Comparison of ENCODE assay signal across 22 cellular contexts in the genomic region with DNA sequence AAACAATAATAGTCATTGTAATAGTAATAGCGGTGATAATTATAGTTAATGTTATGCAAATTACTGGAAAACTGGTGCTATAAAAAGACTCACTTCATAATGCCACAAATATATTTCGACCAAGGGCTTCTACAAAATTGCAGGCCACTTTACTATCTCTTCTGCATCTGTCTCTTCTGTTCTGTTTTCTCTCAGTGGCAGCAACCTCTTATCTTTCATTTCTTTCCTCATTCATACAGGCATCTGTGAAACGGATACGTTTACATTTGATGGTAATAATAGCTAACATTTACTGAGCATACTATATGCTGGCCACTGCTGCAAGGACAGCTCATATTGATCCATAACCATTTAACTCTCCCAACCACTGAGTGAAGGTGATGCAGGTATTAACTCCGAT.
"Had no signal": no experiment of that assay in that cellular context is flagged by ENCODE, and none has a peak within 500 bp of the region (broad histone marks: within the 10 kb centered on the region; RNA-seq: fewer than 3 reads in every experiment).

No MANE protein-coding gene starts in this region.

- DNase-seq: islet precursor cell; left ventricle myocardium inferior; mesendoderm; naive B cell; natural killer cell; nucleus accumbens; pancreas; posterior cingulate gyrus; right cardiac atrium; stimulated activated CD4-positive, alpha-beta T cell treated with anti-CD3 and anti-CD28 coated beads, Interleukin-12 subunit alpha, Interleukin-12 subunit beta, amount 100 ng/mL, for 4 hours; stimulated activated CD4-positive, alpha-beta T cell treated with anti-CD3 and anti-CD28 coated beads, Interleukin-15, amount 100 ng/mL, for 24 hours; stimulated activated CD4-positive, alpha-beta T cell treated with anti-CD3 and anti-CD28 coated beads, Interleukin-2, amount 100 ng/mL, for 24 hours; stimulated activated CD4-positive, alpha-beta T cell treated with anti-CD3 and anti-CD28 coated beads, Interleukin-4, amount 100 ng/mL, for 1 hour; stimulated activated naive B cell treated with anti-CD40 and anti-IgM and Interleukin-4, amounts not matched to agents 10 μg/mL and 1 μg/mL and 100 μg/mL, for 72 hours; stimulated activated naive CD8-positive, alpha-beta T cell treated with anti-CD3 and anti-CD28 coated beads, Interleukin-15, Interleukin-2, amounts not matched to agents 100 U/mL and 50 U/mL, for 24 hours; stomach; testis; thyroid gland; transverse colon; upper lobe of left lung had no signal

- H3K9me3 Mint-ChIP-seq: mesothelial cell of epicardium; naive B cell; natural killer cell; stimulated activated naive B cell treated with anti-CD40 and anti-IgM and Interleukin-4, amounts not matched to agents 10 μg/mL and 1 μg/mL and 100 μg/mL, for 72 hours had no signal

- ATAC-seq: natural killer cell; pancreas; right cardiac atrium; sciatic nerve; stimulated activated naive B cell treated with anti-CD40 and anti-IgM and Interleukin-4, amounts not matched to agents 10 μg/mL and 1 μg/mL and 100 μg/mL, for 72 hours; stimulated activated naive CD8-positive, alpha-beta T cell treated with anti-CD3 and anti-CD28 coated beads, Interleukin-15, Interleukin-2, amounts not matched to agents 100 U/mL and 50 U/mL, for 24 hours had no signal

- H3K27ac Mint-ChIP-seq: mesothelial cell of epicardium; naive B cell; natural killer cell; stimulated activated naive B cell treated with anti-CD40 and anti-IgM and Interleukin-4, amounts not matched to agents 10 μg/mL and 1 μg/mL and 100 μg/mL, for 72 hours had no signal

- H3K36me3 Mint-ChIP-seq: mesothelial cell of epicardium; naive B cell; natural killer cell; stimulated activated naive B cell treated with anti-CD40 and anti-IgM and Interleukin-4, amounts not matched to agents 10 μg/mL and 1 μg/mL and 100 μg/mL, for 72 hours had no signal

- H3K4me1 Mint-ChIP-seq: mesothelial cell of epicardium; naive B cell; natural killer cell; stimulated activated naive B cell treated with anti-CD40 and anti-IgM and Interleukin-4, amounts not matched to agents 10 μg/mL and 1 μg/mL and 100 μg/mL, for 72 hours had no signal

- H3K4me3 Mint-ChIP-seq: mesothelial cell of epicardium; naive B cell; natural killer cell; stimulated activated naive B cell treated with anti-CD40 and anti-IgM and Interleukin-4, amounts not matched to agents 10 μg/mL and 1 μg/mL and 100 μg/mL, for 72 hours had no signal

- H3K27me3 Mint-ChIP-seq: stimulated activated naive B cell treated with anti-CD40 and anti-IgM and Interleukin-4, amounts not matched to agents 10 μg/mL and 1 μg/mL and 100 μg/mL, for 72 hours had no signal
